15 cellular contexts compared by ENCODE assay signal in genomic region chr14:84482256-84483071, GRCh38.
DNase-seq lines count a peak whose midpoint lies in the region; ATAC-seq and TF ChIP-seq lines count a peak whose summit lies in the region.
"Had no signal": no experiment of that assay in that cellular context is flagged by ENCODE, and none has a peak within 500 bp of the region (broad histone marks: within the 10 kb centered on the region; RNA-seq: fewer than 3 reads in every experiment).

No MANE protein-coding gene starts in this region.

- in situ Hi-C loops in GM23248 (cut with MboI): no loop called here

- no peaks in the 10 kb centered on the region for H3K27me3 ChIP-seq in GM23248 (replicated peaks; ENCODE audit: insufficient read depth)
- H3K27me3 ChIP-seq: right lobe of liver had no signal

- no peak overlapping the region for H3K9ac ChIP-seq in GM23248

- TF ChIP-seq CTCF in retinal pigment epithelial cell (conservative IDR thresholded peaks at IDR 0.05; ENCODE audit: low read depth, low read length): no peak

- WGBS in GM23248 (ENCODE audit: low coverage in 1 of 2, low lambda C conversion rate in 2 of 2, missing lambda C conversion rate in 2 of 2), 2 experiments: 55 to 56% methylated on average over 5 of the region's 5 CpGs

- no peaks in the 10 kb centered on the region for H3K79me2 ChIP-seq in GM23248 (ENCODE audit: insufficient read depth)

- H3K4me1 ChIP-seq in GM23248 (ENCODE audit: insufficient read depth): no peaks in the 10 kb centered on the region
- H3K4me1 ChIP-seq: right lobe of liver had no signal

- no peaks in the 10 kb centered on the region for H3K9me3 ChIP-seq in GM23248 (ENCODE audit: low read depth)
- H3K9me3 ChIP-seq: right lobe of liver had no signal

- peak; percentile 90 for ATAC-seq in SK-N-SH treated with all-trans-retinoic acid at 6 μM for 48 hours
- no peak for ATAC-seq in HG03095 (IDR thresholded peaks at IDR 0.05; ENCODE audit: unreplicated experiment)
- ATAC-seq in GM21447 (IDR thresholded peaks at IDR 0.05; ENCODE audit: unreplicated experiment): no peak
- ATAC-seq: CD8-positive, alpha-beta T cell; K562; naive thymus-derived CD8-positive, alpha-beta T cell; right lobe of liver had no signal

- H4K20me1 ChIP-seq in GM23248 (ENCODE audit: insufficient read depth): no peaks in the 10 kb centered on the region

- H3K36me3 ChIP-seq in GM23248 (ENCODE audit: low read depth): no peaks in the 10 kb centered on the region
- H3K36me3 ChIP-seq: right lobe of liver had no signal

- H3K4me2 ChIP-seq in GM23248 (ENCODE audit: unreplicated experiment): no peak overlapping the region

- no peaks in the 10 kb centered on the region for H3K9me2 ChIP-seq in GM23248 (ENCODE audit: insufficient read depth)

- H2AFZ ChIP-seq in GM23248: no peak overlapping the region

- H3K4me3 ChIP-seq in GM23248 (no peak overlapping the region), retinal pigment epithelial cell (ENCODE audit: low read length) (no peak overlapping the region)
- H3K4me3 ChIP-seq: K562, right lobe of liver had no signal

- H3K27ac ChIP-seq in GM23248: no peak overlapping the region
- H3K27ac ChIP-seq: right lobe of liver had no signal

- H3F3A ChIP-seq in GM23248 (ENCODE audit: insufficient read depth): no peaks in the 10 kb centered on the region

- DNase-seq in GM23248: peak; percentile 38
- peak; percentile 14 for DNase-seq in fibroblast of the conjunctiva (ENCODE audit: low read depth)
- DNase-seq in retinal pigment epithelial cell (ENCODE audit: low read depth): peak; percentile 81
- no peak for DNase-seq in SKM-1 (lab: John Stamatoyannopoulos, UW; ENCODE audit: unreplicated experiment)
- DNase-seq in iPS-NIHi7 (ENCODE audit: extremely low spot score): no peak
- DNase-seq: CD8-positive, alpha-beta T cell; glutamatergic neuron; naive thymus-derived CD8-positive, alpha-beta T cell; NCI-H1694; NCI-H774; right lobe of liver had no signal

TF ChIP-seq in SK-N-SH treated with all-trans-retinoic acid at 6 μM for 48 hours, 23 proteins besides CTCF, POLR2A, EP300 and RAD21:
- TF ChIP-seq TOX (CRISPR knock-in tag; IDR thresholded peaks at IDR 0.05; ENCODE audit: borderline replicate concordance): no peak
- TF ChIP-seq, protein P1, sequence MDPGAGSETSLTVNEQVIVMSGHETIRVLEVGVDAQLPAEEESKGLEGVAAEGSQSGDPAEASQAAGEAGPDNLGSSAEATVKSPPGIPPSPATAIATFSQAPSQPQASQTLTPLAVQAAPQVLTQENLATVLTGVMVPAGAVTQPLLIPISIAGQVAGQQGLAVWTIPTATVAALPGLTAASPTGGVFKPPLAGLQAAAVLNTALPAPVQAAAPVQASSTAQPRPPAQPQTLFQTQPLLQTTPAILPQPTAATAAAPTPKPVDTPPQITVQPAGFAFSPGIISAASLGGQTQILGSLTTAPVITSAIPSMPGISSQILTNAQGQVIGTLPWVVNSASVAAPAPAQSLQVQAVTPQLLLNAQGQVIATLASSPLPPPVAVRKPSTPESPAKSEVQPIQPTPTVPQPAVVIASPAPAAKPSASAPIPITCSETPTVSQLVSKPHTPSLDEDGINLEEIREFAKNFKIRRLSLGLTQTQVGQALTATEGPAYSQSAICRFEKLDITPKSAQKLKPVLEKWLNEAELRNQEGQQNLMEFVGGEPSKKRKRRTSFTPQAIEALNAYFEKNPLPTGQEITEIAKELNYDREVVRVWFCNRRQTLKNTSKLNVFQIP (CRISPR knock-in tag; IDR thresholded peaks at IDR 0.05; ENCODE audit: borderline replicate concordance, low read depth): no peak
- no peak for TF ChIP-seq ZNF8 (CRISPR knock-in tag; IDR thresholded peaks at IDR 0.05)
- no peak for TF ChIP-seq OSR1 (CRISPR knock-in tag; IDR thresholded peaks at IDR 0.05)
- no peak for TF ChIP-seq ZNF70 (CRISPR knock-in tag; IDR thresholded peaks at IDR 0.05)
- no peak for TF ChIP-seq RARB (CRISPR knock-in tag; IDR thresholded peaks at IDR 0.05)
- no peak for TF ChIP-seq ZNF565 (CRISPR knock-in tag; conservative IDR thresholded peaks at IDR 0.05; ENCODE audit: low read depth)

Comparison
In these comparisons a context has a peak if more than half of its experiments do, and no peak if none do; other contexts are left out.
1. DNase-seq: peak in GM23248 (single experiment), fibroblast of the conjunctiva (single experiment) and retinal pigment epithelial cell (single experiment); none in SKM-1 (single experiment) and iPS-NIHi7 (single experiment).